In the genomic region with DNA sequence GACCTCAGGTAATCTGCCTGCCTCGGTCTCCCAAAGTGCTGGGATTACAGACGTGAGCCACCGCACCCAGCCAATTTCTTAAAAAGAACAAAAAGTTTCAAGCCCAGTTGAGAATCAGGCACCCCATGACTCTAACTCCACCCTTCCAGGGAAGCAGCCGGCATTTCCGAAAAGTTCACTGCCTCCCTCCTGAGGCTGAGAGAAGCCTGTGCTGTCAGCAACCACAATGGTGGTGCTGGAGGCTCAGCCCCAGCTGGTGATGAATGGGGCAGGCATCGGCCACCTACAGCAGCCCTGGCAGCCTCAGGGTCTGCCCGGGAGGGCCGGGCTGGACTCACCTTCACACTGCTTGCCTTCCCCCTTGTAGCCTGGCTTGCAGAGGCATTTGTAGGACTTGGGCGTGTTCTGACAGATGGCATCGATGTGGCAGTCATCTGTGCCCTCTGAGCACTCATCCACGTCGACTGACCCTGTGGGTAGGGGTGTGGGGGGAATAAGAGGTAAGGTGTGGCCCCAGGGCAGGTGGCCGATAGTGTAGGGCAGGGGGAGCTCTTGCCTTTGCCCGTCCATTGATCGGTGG, we compare ENCODE assay signal across 1 cellular context.
TF ChIP-seq lines count a peak whose summit lies in the region.

No MANE protein-coding gene starts in this region.

TF ChIP-seq in GM23338, 12 proteins besides CTCF, POLR2A, EP300 and RAD21 (continued from another document):
- TF ChIP-seq, protein P1, sequence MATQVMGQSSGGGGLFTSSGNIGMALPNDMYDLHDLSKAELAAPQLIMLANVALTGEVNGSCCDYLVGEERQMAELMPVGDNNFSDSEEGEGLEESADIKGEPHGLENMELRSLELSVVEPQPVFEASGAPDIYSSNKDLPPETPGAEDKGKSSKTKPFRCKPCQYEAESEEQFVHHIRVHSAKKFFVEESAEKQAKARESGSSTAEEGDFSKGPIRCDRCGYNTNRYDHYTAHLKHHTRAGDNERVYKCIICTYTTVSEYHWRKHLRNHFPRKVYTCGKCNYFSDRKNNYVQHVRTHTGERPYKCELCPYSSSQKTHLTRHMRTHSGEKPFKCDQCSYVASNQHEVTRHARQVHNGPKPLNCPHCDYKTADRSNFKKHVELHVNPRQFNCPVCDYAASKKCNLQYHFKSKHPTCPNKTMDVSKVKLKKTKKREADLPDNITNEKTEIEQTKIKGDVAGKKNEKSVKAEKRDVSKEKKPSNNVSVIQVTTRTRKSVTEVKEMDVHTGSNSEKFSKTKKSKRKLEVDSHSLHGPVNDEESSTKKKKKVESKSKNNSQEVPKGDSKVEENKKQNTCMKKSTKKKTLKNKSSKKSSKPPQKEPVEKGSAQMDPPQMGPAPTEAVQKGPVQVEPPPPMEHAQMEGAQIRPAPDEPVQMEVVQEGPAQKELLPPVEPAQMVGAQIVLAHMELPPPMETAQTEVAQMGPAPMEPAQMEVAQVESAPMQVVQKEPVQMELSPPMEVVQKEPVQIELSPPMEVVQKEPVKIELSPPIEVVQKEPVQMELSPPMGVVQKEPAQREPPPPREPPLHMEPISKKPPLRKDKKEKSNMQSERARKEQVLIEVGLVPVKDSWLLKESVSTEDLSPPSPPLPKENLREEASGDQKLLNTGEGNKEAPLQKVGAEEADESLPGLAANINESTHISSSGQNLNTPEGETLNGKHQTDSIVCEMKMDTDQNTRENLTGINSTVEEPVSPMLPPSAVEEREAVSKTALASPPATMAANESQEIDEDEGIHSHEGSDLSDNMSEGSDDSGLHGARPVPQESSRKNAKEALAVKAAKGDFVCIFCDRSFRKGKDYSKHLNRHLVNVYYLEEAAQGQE (IDR thresholded peaks at IDR 0.05; ENCODE audit: unreplicated experiment): no peak
- TF ChIP-seq, protein P2, sequence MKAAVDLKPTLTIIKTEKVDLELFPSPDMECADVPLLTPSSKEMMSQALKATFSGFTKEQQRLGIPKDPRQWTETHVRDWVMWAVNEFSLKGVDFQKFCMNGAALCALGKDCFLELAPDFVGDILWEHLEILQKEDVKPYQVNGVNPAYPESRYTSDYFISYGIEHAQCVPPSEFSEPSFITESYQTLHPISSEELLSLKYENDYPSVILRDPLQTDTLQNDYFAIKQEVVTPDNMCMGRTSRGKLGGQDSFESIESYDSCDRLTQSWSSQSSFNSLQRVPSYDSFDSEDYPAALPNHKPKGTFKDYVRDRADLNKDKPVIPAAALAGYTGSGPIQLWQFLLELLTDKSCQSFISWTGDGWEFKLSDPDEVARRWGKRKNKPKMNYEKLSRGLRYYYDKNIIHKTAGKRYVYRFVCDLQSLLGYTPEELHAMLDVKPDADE (IDR thresholded peaks at IDR 0.05): no peak
- TF ChIP-seq ZNF114 (CRISPR knock-in tag; IDR thresholded peaks at IDR 0.05): no peak
- no peak for TF ChIP-seq EZH2 (IDR thresholded peaks at IDR 0.05; ENCODE audit: low read depth, unreplicated experiment)
- TF ChIP-seq EZH2phosphoT487 (IDR thresholded peaks at IDR 0.05; ENCODE audit: unreplicated experiment): no peak
- no peak for TF ChIP-seq CREB1 (CRISPR knock-in tag; IDR thresholded peaks at IDR 0.05; ENCODE audit: low read depth)
- no peak for TF ChIP-seq ZNF331 (CRISPR knock-in tag; IDR thresholded peaks at IDR 0.05; ENCODE audit: low read depth)
- TF ChIP-seq JUNB (IDR thresholded peaks at IDR 0.05; ENCODE audit: unreplicated experiment): no peak
